11 cellular contexts compared by ENCODE assay signal in genomic region chr1:182388392-182389134, GRCh38. TPM values are rescaled to one million over a fixed set of nuclear protein-coding genes. Genes with fewer than 3 reads are reported as not detected.
DNase-seq lines count a peak whose midpoint lies in the region; ATAC-seq and TF ChIP-seq lines count a peak whose summit lies in the region.
"Had no signal": no experiment of that assay in that cellular context is flagged by ENCODE, and none has a peak within 500 bp of the region (broad histone marks: within the 10 kb centered on the region; RNA-seq: fewer than 3 reads in every experiment).

No MANE protein-coding gene starts in this region.

- H3K4me1 ChIP-seq in lower lobe of right lung (peaks cover 53% of the 10 kb centered on the region), suprapubic skin (peaks cover 42% of the 10 kb centered on the region)
- H3K4me1 ChIP-seq in effector memory CD4-positive, alpha-beta T cell (ENCODE audit: control insufficient read depth, insufficient read depth, low read length, poor library complexity, severe bottlenecking), result no peaks in the 10 kb centered on the region

- H3K27ac Mint-ChIP-seq in T-helper 1 cell treated with Interleukin-12 subunit alpha and Interleukin-12 subunit beta and Interleukin-4 antibody, amounts not matched to agents 30 μg/mL and 1 μg/mL, for 36 hours, result no peak overlapping the region
- H3K27ac Mint-ChIP-seq in brain, result peak overlapping the region; percentile 96 to 100 (median 97)

- H3K4me3 ChIP-seq in lower lobe of right lung (peak overlapping the region; percentile 95), suprapubic skin (peak overlapping the region; percentile 83)
- H3K4me3 ChIP-seq in effector memory CD4-positive, alpha-beta T cell (ENCODE audit: insufficient read depth, low read depth, low read length, poor library complexity, severe bottlenecking), result no peak overlapping the region
- H3K4me3 ChIP-seq: A549 had no signal

- peak overlapping the region; percentile 91 for H3K4me3 Mint-ChIP-seq in T-helper 1 cell treated with Interleukin-12 subunit alpha and Interleukin-12 subunit beta and Interleukin-4 antibody, amounts not matched to agents 30 μg/mL and 1 μg/mL, for 36 hours
- peak overlapping the region; percentile 91 to 100 (median 99) for H3K4me3 Mint-ChIP-seq in brain

- H3K36me3 ChIP-seq in lower lobe of right lung, result peaks cover 54% of the 10 kb centered on the region
- H3K36me3 ChIP-seq in suprapubic skin, result peaks cover 54% of the 10 kb centered on the region
- peaks cover 35% of the 10 kb centered on the region for H3K36me3 ChIP-seq in effector memory CD4-positive, alpha-beta T cell (ENCODE audit: control insufficient read depth, insufficient read depth, low read length)

- H3K27ac ChIP-seq in lower lobe of right lung (peak overlapping the region; percentile 99), suprapubic skin (peak overlapping the region; percentile 99)
- H3K27ac ChIP-seq in effector memory CD4-positive, alpha-beta T cell (ENCODE audit: insufficient read depth, low read length, poor library complexity, severe bottlenecking), result no peak overlapping the region
- H3K27ac ChIP-seq: A549 had no signal

- H3K27me3 Mint-ChIP-seq in T-helper 1 cell treated with Interleukin-12 subunit alpha and Interleukin-12 subunit beta and Interleukin-4 antibody, amounts not matched to agents 30 μg/mL and 1 μg/mL, for 36 hours (ENCODE audit: low read depth), result no peaks in the 10 kb centered on the region
- H3K27me3 Mint-ChIP-seq in brain, result peaks cover 20% of the 10 kb centered on the region

- peaks cover 65% of the 10 kb centered on the region for H3K36me3 Mint-ChIP-seq in T-helper 1 cell treated with Interleukin-12 subunit alpha and Interleukin-12 subunit beta and Interleukin-4 antibody, amounts not matched to agents 30 μg/mL and 1 μg/mL, for 36 hours (ENCODE audit: low read depth)
- H3K36me3 Mint-ChIP-seq in brain, result peaks cover 70% of the 10 kb centered on the region

- no peak for TF ChIP-seq CTCF in brain (conservative IDR thresholded peaks at IDR 0.05)
- TF ChIP-seq CTCF in lower lobe of right lung (IDR thresholded peaks at IDR 0.05), result no peak
- TF ChIP-seq CTCF in suprapubic skin (IDR thresholded peaks at IDR 0.05), result no peak

- 64% methylated on average over 5 of the region's 5 CpGs for WGBS in suprapubic skin

- H3K4me1 Mint-ChIP-seq in T-helper 1 cell treated with Interleukin-12 subunit alpha and Interleukin-12 subunit beta and Interleukin-4 antibody, amounts not matched to agents 30 μg/mL and 1 μg/mL, for 36 hours (ENCODE audit: low read depth), result peaks cover 46% of the 10 kb centered on the region
- H3K4me1 Mint-ChIP-seq in brain, result peaks cover 52% of the 10 kb centered on the region

- H3K9me3 ChIP-seq in lower lobe of right lung, result no peaks in the 10 kb centered on the region
- no peaks in the 10 kb centered on the region for H3K9me3 ChIP-seq in suprapubic skin
- H3K9me3 ChIP-seq in effector memory CD4-positive, alpha-beta T cell (ENCODE audit: control insufficient read depth, low read length), result no peaks in the 10 kb centered on the region
- H3K9me3 ChIP-seq: A549 had no signal

- intact Hi-C loops in lower lobe of right lung (cut with DNase I), result no loop called here

- DNase-seq in T-helper 1 cell, result no peak
- DNase-seq in lower lobe of right lung, result no peak
- DNase-seq in suprapubic skin (ENCODE audit: low spot score in 2 of 2), result no peak
- no peak for DNase-seq in NCI-H1048 (lab: John Stamatoyannopoulos, UW)
- DNase-seq in NCI-H1694 treated with DMSO at 0.1 percent for 48 hours (lab: John Stamatoyannopoulos, UW), result no peak
- no peak for DNase-seq in effector memory CD4-positive, alpha-beta T cell
- DNase-seq: stimulated activated CD4-positive, alpha-beta T cell treated with anti-CD3 and anti-CD28 coated beads, Interleukin-2, amount 100 ng/mL, for 48 hours had no signal

- ATAC-seq in lower lobe of right lung, result no peak
- ATAC-seq: A549 had no signal

- no peak for TF ChIP-seq EP300 in suprapubic skin (IDR thresholded peaks at IDR 0.05)

- H3K27me3 ChIP-seq in lower lobe of right lung (ENCODE audit: low read depth) (no peaks in the 10 kb centered on the region), suprapubic skin (no peaks in the 10 kb centered on the region)
- H3K27me3 ChIP-seq in effector memory CD4-positive, alpha-beta T cell (replicated peaks; ENCODE audit: control insufficient read depth, insufficient read depth, low read length, poor library complexity, severe bottlenecking), result no peaks in the 10 kb centered on the region

- TF ChIP-seq POLR2A in suprapubic skin (IDR thresholded peaks at IDR 0.05), result no peak

- no peaks in the 10 kb centered on the region for H3K9me3 Mint-ChIP-seq in T-helper 1 cell treated with Interleukin-12 subunit alpha and Interleukin-12 subunit beta and Interleukin-4 antibody, amounts not matched to agents 30 μg/mL and 1 μg/mL, for 36 hours
- H3K9me3 Mint-ChIP-seq in brain, result peaks cover 0 to 4% (median 0%) of the 10 kb centered on the region in 5 experiments

RNA-seq across cellular contexts. Expression of gene GLUL, which starts 3.0 kb away (rescaled TPM):
- polyA plus RNA-seq in brain (ENCODE audit: insufficient read depth, low read depth, low replicate concordance), result 1,523 TPM
- 1,362 TPM for total RNA-seq in lower lobe of right lung
- total RNA-seq in suprapubic skin, result 1,000 to 10,000 TPM; 1,347 to 1,926 (median 1,666) TPM

RNA-seq across cellular contexts. Expression of gene TEDDM1, which starts 11.9 kb away (rescaled TPM):
- not detected for polyA plus RNA-seq in brain (ENCODE audit: insufficient read depth, low read depth, low replicate concordance)
- not detected for total RNA-seq in lower lobe of right lung
- total RNA-seq in suprapubic skin, result not detected
- total RNA-seq: HT-29 had no signal
- polyA plus RNA-seq: A549 had no signal
